Comparison of ENCODE assay signal across 8 cellular contexts in the genomic region with DNA sequence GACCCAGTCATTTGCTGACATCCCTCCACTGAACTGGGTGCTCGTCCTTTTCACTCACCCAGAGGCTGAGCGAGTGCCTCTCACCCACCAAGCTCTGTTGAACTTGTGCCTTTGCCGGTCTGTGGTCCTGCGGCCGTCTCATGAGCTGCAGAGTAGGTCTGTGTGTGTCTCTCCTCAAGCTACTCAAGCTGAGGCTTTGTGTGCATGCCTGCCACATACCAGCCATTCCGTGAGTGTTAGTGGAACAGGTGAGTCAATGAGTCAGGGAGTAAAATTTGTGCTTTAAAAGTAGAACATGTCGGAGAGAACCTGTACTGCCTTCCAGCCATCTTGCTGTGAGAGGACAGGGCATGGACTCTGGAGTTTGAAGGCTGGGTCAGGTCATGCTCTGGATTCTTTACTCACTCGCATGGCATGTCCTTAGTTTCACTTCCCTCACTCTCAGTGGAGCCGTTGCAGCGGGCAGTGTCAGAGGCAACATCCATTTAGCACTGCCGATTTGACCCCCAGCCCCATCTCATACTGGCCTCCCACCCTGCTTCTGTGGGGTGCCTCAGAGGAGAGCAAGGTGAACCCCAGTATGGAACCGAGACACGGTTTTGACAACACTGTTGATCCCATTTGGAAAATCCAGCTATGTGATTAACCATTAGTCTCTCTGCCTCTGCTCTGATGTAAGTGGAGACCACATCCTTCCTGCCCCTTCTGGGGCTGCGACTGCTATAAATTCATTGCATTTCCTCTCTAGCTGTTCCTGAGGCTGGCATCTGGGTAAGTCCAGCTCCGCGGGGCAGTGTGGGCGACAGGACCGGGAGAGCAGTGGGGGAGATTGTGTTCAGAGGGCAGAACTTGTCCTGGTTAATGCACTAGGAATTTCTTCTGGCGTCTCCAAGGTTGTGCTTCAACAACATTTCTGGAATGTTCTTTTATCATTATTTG. TPM values are rescaled to one million over a fixed set of nuclear protein-coding genes. Genes with fewer than 3 reads are reported as not detected.
DNase-seq lines count a peak whose midpoint lies in the region; ATAC-seq and TF ChIP-seq lines count a peak whose summit lies in the region.

Gene NLRP3, plus strand, starts transcription at position 751 of the 939 bp plus-strand sequence. CDS start 2,628 bp downstream, outside the sequence.

- H3K4me1 Mint-ChIP-seq in activated CD8-positive, alpha-beta T cell treated with anti-CD3 and anti-CD28 coated beads, Interleukin-2, amount 10 ng/mL, durations not matched to agents 7 days and 5 days (ENCODE audit: low read depth): peaks cover 48% of the 10 kb centered on the region

- POLR2A ChIA-PET in activated CD8-positive, alpha-beta T cell treated with anti-CD3 and anti-CD28 coated beads, Interleukin-2, amount 10 ng/mL, durations not matched to agents 7 days and 5 days (lab: Charles Lee): interaction anchor here (1.0 kb wide), 1 partner anchor 26 kb away, joined by 4 read pairs; no protein-coding TSS in a partner anchor

- peak within 1 kb of the TSS; percentile 88 for H3K27ac Mint-ChIP-seq in activated CD8-positive, alpha-beta T cell treated with anti-CD3 and anti-CD28 coated beads, Interleukin-2, amount 10 ng/mL, durations not matched to agents 7 days and 5 days

- peak; percentile 38 to 45 for TF ChIP-seq POLR2A in gastroesophageal sphincter (IDR thresholded peaks at IDR 0.05)

- no peak for TF ChIP-seq CTCF in gastroesophageal sphincter (IDR thresholded peaks at IDR 0.05)

- peak within 1 kb of the TSS; percentile 30 for H3K4me3 ChIP-seq in MG63
- peak within 1 kb of the TSS in 1 of 2 donors; percentile 32 for H3K4me3 ChIP-seq in gastroesophageal sphincter
- peak within 1 kb of the TSS in 2 of 3 donors; percentile 25 to 39 for H3K4me3 ChIP-seq in skeletal muscle tissue (ENCODE audit: low read length in 3 of 3)

- H3K4me1 ChIP-seq in gastroesophageal sphincter (no peaks in the 10 kb centered on the region), skeletal muscle tissue (ENCODE audit: control insufficient read depth in 3 of 3, insufficient read depth in 3 of 3, low read length in 3 of 3) (no peaks in the 10 kb centered on the region)

- H3K9me3 ChIP-seq in MG63 (no peaks in the 10 kb centered on the region), gastroesophageal sphincter (no peaks in the 10 kb centered on the region), skeletal muscle tissue (ENCODE audit: control insufficient read depth in 3 of 3, low read length in 3 of 3) (no peaks in the 10 kb centered on the region)

- H3K36me3 Mint-ChIP-seq in activated CD8-positive, alpha-beta T cell treated with anti-CD3 and anti-CD28 coated beads, Interleukin-2, amount 10 ng/mL, durations not matched to agents 7 days and 5 days (ENCODE audit: low read depth): peaks cover 16% of the 10 kb centered on the region

- no peaks in the 10 kb centered on the region for H3K9me3 Mint-ChIP-seq in activated CD8-positive, alpha-beta T cell treated with anti-CD3 and anti-CD28 coated beads, Interleukin-2, amount 10 ng/mL, durations not matched to agents 7 days and 5 days (ENCODE audit: insufficient read depth)

- no peak within 1 kb of the TSS for H3K9ac ChIP-seq in skeletal muscle tissue (ENCODE audit: low read depth in 1 of 3, low read length in 3 of 3)

- TF ChIP-seq EP300 in gastroesophageal sphincter (IDR thresholded peaks at IDR 0.05): no peak

- ATAC-seq in GM19351 (IDR thresholded peaks at IDR 0.05; ENCODE audit: unreplicated experiment) (peak; percentile 55), gastroesophageal sphincter (peak; percentile 68)
- ATAC-seq in activated CD8-positive, alpha-beta T cell treated with anti-CD3 and anti-CD28 coated beads, Interleukin-2, amount 10 ng/mL, durations not matched to agents 7 days and 5 days: peak; percentile 88

- H3K27me3 Mint-ChIP-seq in activated CD8-positive, alpha-beta T cell treated with anti-CD3 and anti-CD28 coated beads, Interleukin-2, amount 10 ng/mL, durations not matched to agents 7 days and 5 days (ENCODE audit: low read depth): peaks cover 3% of the 10 kb centered on the region

- H3K27me3 ChIP-seq in MG63 (no peaks in the 10 kb centered on the region), gastroesophageal sphincter (no peaks in the 10 kb centered on the region), skeletal muscle tissue (ENCODE audit: control insufficient read depth in 3 of 3, insufficient read depth in 3 of 3, low read length in 3 of 3) (peaks cover 0 to 4% (median 0%) of the 10 kb centered on the region in 3 donors)

- peak; percentile 41 for DNase-seq in MG63
- DNase-seq in activated CD8-positive, alpha-beta T cell treated with anti-CD3 and anti-CD28 coated beads, Interleukin-2, amount 10 ng/mL, durations not matched to agents 7 days and 5 days: peak; percentile 68
- DNase-seq in NCI-H748 (lab: John Stamatoyannopoulos, UW; ENCODE audit: unreplicated experiment): no peak
- DNase-seq in DMS79 (lab: John Stamatoyannopoulos, UW): no peak
- no peak for DNase-seq in DMS53 (lab: John Stamatoyannopoulos, UW)

- peak within 1 kb of the TSS in 1 of 4 donors; percentile 52 for H3K27ac ChIP-seq in gastroesophageal sphincter
- H3K27ac ChIP-seq in skeletal muscle tissue (ENCODE audit: low read depth, low read length): no peak within 1 kb of the TSS

- CTCF ChIA-PET in activated CD8-positive, alpha-beta T cell treated with anti-CD3 and anti-CD28 coated beads, Interleukin-2, amount 10 ng/mL, durations not matched to agents 7 days and 5 days (lab: Charles Lee): interaction anchor here (0.9 to 3.4 kb wide), 4 partner anchors 13 to 42 kb away, joined by 3 to 17 read pairs (median 8); no protein-coding TSS in a partner anchor

- H3K36me3 ChIP-seq in MG63 (no peaks in the 10 kb centered on the region), gastroesophageal sphincter (no peaks in the 10 kb centered on the region), skeletal muscle tissue (ENCODE audit: control insufficient read depth in 3 of 3, insufficient read depth in 3 of 3, low read length in 3 of 3) (no peaks in the 10 kb centered on the region)

- WGBS in gastroesophageal sphincter (ENCODE audit: low coverage in 1 of 2), 2 donors: 56 to 83% methylated on average over 6 to 13 of the region's 19 CpGs

- peak within 1 kb of the TSS; percentile 82 for H3K4me3 Mint-ChIP-seq in activated CD8-positive, alpha-beta T cell treated with anti-CD3 and anti-CD28 coated beads, Interleukin-2, amount 10 ng/mL, durations not matched to agents 7 days and 5 days

RNA-seq across cellular contexts. Expression of gene NLRP3, which starts in this region (rescaled TPM):
- total RNA-seq in MG63 (2014; rRNA removed; shearing (Covaris generic); ENCODE audit: low replicate concordance): 0.23 TPM in 1 of 2 replicates, not detected in the other
- total RNA-seq in activated CD8-positive, alpha-beta T cell treated with anti-CD3 and anti-CD28 coated beads, Interleukin-2, amount 10 ng/mL, durations not matched to agents 7 days and 5 days: 1 to 10 TPM; 4.5 to 4.7 TPM
- total RNA-seq in gastroesophageal sphincter (1 to 10 TPM in 3 of 4 donors, under 1 TPM in 1; 0.66 to 3.7 (median 3.1) TPM), skeletal muscle tissue (5.2 TPM)

Comparison
In these comparisons a context has a peak if more than half of its experiments do, and no peak if none do; other contexts are left out.
1. Peak in DNase-seq and H3K4me3 ChIP-seq in MG63; RNA of the gene not detected or under 1 TPM.